ENCODE assay signal across 8 cellular contexts in the genomic region with DNA sequence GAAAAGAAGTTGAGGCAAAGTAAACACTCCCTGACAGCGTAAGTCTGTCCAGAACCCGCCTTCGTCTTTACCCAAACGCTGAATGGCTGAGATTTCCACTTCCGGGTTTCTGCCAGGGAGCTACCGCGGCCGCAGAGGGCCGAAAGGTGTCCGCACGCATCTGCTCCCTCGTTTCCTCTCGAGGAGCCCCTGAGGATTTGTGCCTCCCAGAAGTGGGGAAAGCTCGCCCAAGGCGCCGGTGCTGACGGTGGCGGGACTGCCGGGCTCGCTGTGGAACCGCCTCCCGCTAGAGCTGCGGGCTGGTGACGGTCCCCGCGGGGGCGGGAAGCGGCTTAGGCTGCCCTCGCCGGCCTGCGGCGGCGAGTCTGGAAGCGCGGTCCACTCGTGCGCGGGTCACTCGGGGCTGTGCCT.
DNase-seq lines count a peak whose midpoint lies in the region; ATAC-seq and TF ChIP-seq lines count a peak whose summit lies in the region.

No MANE protein-coding gene starts in this region.

- no peak overlapping the region for H3K27ac Mint-ChIP-seq in T-helper 2 cell treated with Interferon-gamma antibody and Interleukin-4, amounts not matched to agents 5 μg/mL and 100 μg/mL, for 36 hours
- no peak overlapping the region for H3K27ac Mint-ChIP-seq in memory B cell

- no peaks in the 10 kb centered on the region for H3K36me3 Mint-ChIP-seq in T-helper 2 cell treated with Interferon-gamma antibody and Interleukin-4, amounts not matched to agents 5 μg/mL and 100 μg/mL, for 36 hours (ENCODE audit: low read depth)
- H3K36me3 Mint-ChIP-seq in memory B cell, result no peaks in the 10 kb centered on the region

- H3K9me3 ChIP-seq in MM.1S (replicated peaks; ENCODE audit: insufficient read depth, low read length), result no peaks in the 10 kb centered on the region

- H3K4me1 ChIP-seq in MM.1S (ENCODE audit: low read length), result no peaks in the 10 kb centered on the region

- H3K4me3 ChIP-seq in MM.1S (ENCODE audit: low read length), result peak overlapping the region; percentile 45

- H2AFZ ChIP-seq in MM.1S (ENCODE audit: low read length), result peak overlapping the region; percentile 67

- H3K9me2 ChIP-seq in MM.1S (replicated peaks; ENCODE audit: insufficient read depth, low read length), result no peaks in the 10 kb centered on the region

- H3K9me3 Mint-ChIP-seq in T-helper 2 cell treated with Interferon-gamma antibody and Interleukin-4, amounts not matched to agents 5 μg/mL and 100 μg/mL, for 36 hours, result peaks cover 27% of the 10 kb centered on the region
- H3K9me3 Mint-ChIP-seq in memory B cell, result peaks cover 4% of the 10 kb centered on the region

- H3K27ac ChIP-seq in MM.1S (ENCODE audit: low read length), result no peak overlapping the region

- H3K36me3 ChIP-seq in MM.1S (replicated peaks; ENCODE audit: insufficient read depth, low read length), result no peaks in the 10 kb centered on the region

- H4K20me1 ChIP-seq in MM.1S (ENCODE audit: insufficient read depth, low read length), result no peaks in the 10 kb centered on the region

- H3K27me3 ChIP-seq in MM.1S (replicated peaks; ENCODE audit: insufficient read depth, low read length), result no peaks in the 10 kb centered on the region

- no peak for ATAC-seq in memory B cell (ENCODE audit: low read depth)
- no peak for ATAC-seq in GM21381 (IDR thresholded peaks at IDR 0.05; ENCODE audit: unreplicated experiment)
- ATAC-seq in HG02840 (IDR thresholded peaks at IDR 0.05; ENCODE audit: low FRiP score, unreplicated experiment), result no peak
- no peak for ATAC-seq in GM19452 (IDR thresholded peaks at IDR 0.05; ENCODE audit: unreplicated experiment)
- no peak for ATAC-seq in GM19395 (IDR thresholded peaks at IDR 0.05; ENCODE audit: unreplicated experiment)

- no peaks in the 10 kb centered on the region for H3F3A ChIP-seq in MM.1S (ENCODE audit: insufficient read depth, low read length)

- no peaks in the 10 kb centered on the region for H3K27me3 Mint-ChIP-seq in T-helper 2 cell treated with Interferon-gamma antibody and Interleukin-4, amounts not matched to agents 5 μg/mL and 100 μg/mL, for 36 hours (ENCODE audit: low read depth)
- H3K27me3 Mint-ChIP-seq in memory B cell, result no peaks in the 10 kb centered on the region

- DNase-seq in DMS53 (lab: John Stamatoyannopoulos, UW) (peak; percentile 93), MM.1S (peak; percentile 91), memory B cell (ENCODE audit: low spot score in 2 of 2) (no peak)
- peak; percentile 5 for DNase-seq in T-helper 2 cell treated with Interferon-gamma antibody and Interleukin-4, amounts not matched to agents 5 μg/mL and 100 μg/mL, for 36 hours (ENCODE audit: low spot score)

- no peaks in the 10 kb centered on the region for H3K4me1 Mint-ChIP-seq in T-helper 2 cell treated with Interferon-gamma antibody and Interleukin-4, amounts not matched to agents 5 μg/mL and 100 μg/mL, for 36 hours (ENCODE audit: low read depth)
- H3K4me1 Mint-ChIP-seq in memory B cell, result no peaks in the 10 kb centered on the region

- H3K9ac ChIP-seq in MM.1S (ENCODE audit: low read length), result peak overlapping the region; percentile 18; the same call in 1 of the 2 replicates

- H3K4me3 Mint-ChIP-seq in T-helper 2 cell treated with Interferon-gamma antibody and Interleukin-4, amounts not matched to agents 5 μg/mL and 100 μg/mL, for 36 hours, result peak overlapping the region; percentile 58
- H3K4me3 Mint-ChIP-seq in memory B cell, result peak overlapping the region; percentile 78

- peak overlapping the region; percentile 39; the same call in 1 of the 2 replicates for H3K4me2 ChIP-seq in MM.1S (ENCODE audit: low read depth, low read length)

- no peaks in the 10 kb centered on the region for H3K79me2 ChIP-seq in MM.1S (ENCODE audit: low read length)

- TF ChIP-seq CTCF in MM.1S (IDR thresholded peaks at IDR 0.05; ENCODE audit: low read length), result no peak

Comparison
In these comparisons a context has a peak if more than half of its experiments do, and no peak if none do; other contexts are left out.
1. DNase-seq: peak in DMS53 (single experiment), MM.1S (single experiment) and T-helper 2 cell treated with Interferon-gamma antibody and Interleukin-4, amounts not matched to agents 5 μg/mL and 100 μg/mL, for 36 hours (single experiment); none in memory B cell (0 of 2).